8 cellular contexts compared by ENCODE assay signal in the genomic region with DNA sequence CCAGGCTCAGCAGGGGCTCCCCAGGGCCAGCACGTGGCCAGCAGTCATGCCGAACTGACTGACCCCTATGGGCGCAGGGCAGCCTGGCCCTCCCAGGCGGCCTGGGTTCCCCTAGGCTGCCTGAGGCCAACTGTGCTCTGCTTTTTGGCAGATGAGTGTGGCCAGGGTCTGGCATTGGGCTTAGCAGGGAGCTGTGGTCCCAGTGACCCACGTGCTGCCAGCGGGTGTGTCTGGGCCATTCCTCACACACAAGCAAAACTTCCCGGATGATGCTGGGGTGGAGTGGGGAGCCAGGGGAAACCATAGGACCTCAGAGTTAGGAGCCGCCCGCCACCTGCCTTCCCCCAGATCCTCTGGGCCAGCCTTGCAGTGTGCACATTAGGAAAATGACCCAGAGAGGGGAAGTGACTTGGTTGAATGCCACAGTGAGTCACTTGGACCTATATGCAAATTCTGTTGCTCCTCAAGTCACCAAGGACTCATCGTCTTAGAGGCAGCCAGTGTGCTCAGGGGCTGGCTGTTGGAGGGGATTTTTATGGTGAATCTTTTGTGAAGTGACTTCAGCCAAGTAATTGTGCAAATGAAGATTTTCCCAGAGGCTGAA. TPM values are rescaled to one million over a fixed set of nuclear protein-coding genes. Genes with fewer than 3 reads are reported as not detected.
DNase-seq lines count a peak whose midpoint lies in the region; ATAC-seq and TF ChIP-seq lines count a peak whose summit lies in the region.

No MANE protein-coding gene starts in this region.

- H3K4me1 ChIP-seq in esophagus (ENCODE audit: control insufficient read depth in 2 of 2, insufficient read depth in 2 of 2, low read length in 1 of 2): peaks cover 7 to 20% of the 10 kb centered on the region in 2 donors

- H3K27me3 ChIP-seq in esophagus (ENCODE audit: control insufficient read depth in 1 of 2, insufficient read depth in 2 of 2, low read length in 2 of 2): no peaks in the 10 kb centered on the region

- TF ChIP-seq CTCF in CD14-positive monocyte (IDR thresholded peaks at IDR 0.05): no peak
- no peak for TF ChIP-seq CTCF in coronary artery (IDR thresholded peaks at IDR 0.05)

- H3K36me3 Mint-ChIP-seq in CD14-positive monocyte: peaks cover 32 to 47% of the 10 kb centered on the region in 2 donors
- H3K36me3 Mint-ChIP-seq in stimulated activated naive CD8-positive, alpha-beta T cell treated with anti-CD3 and anti-CD28 coated beads, Interleukin-15, Interleukin-2, amounts not matched to agents 100 ng/mL and 50 ng/mL, for 24 hours (ENCODE audit: low read depth): peaks cover 42% of the 10 kb centered on the region

- intact Hi-C loops in CD14-positive monocyte (cut with micrococcal nuclease): loop anchor here (1.0 to 5.0 kb wide), 6 partner anchors 31 to 107 kb away; no protein-coding TSS in a partner anchor

- H3K27ac Mint-ChIP-seq in CD14-positive monocyte: peak overlapping the region; percentile 98 to 100 (median 100)
- peak overlapping the region; percentile 100 for H3K27ac Mint-ChIP-seq in stimulated activated naive CD8-positive, alpha-beta T cell treated with anti-CD3 and anti-CD28 coated beads, Interleukin-15, Interleukin-2, amounts not matched to agents 100 ng/mL and 50 ng/mL, for 24 hours

- H3K27me3 Mint-ChIP-seq in CD14-positive monocyte (ENCODE audit: low read depth in 3 of 3): peaks cover 0 to 2% (median 0%) of the 10 kb centered on the region in 3 donors
- no peaks in the 10 kb centered on the region for H3K27me3 Mint-ChIP-seq in stimulated activated naive CD8-positive, alpha-beta T cell treated with anti-CD3 and anti-CD28 coated beads, Interleukin-15, Interleukin-2, amounts not matched to agents 100 ng/mL and 50 ng/mL, for 24 hours

- H3K9me3 ChIP-seq in esophagus (ENCODE audit: control insufficient read depth in 2 of 2, insufficient read depth in 1 of 2, low read depth in 1 of 2, low read length in 1 of 2): no peaks in the 10 kb centered on the region

- peak overlapping the region; percentile 63 to 81 for H3K4me3 Mint-ChIP-seq in CD14-positive monocyte
- H3K4me3 Mint-ChIP-seq in stimulated activated naive CD8-positive, alpha-beta T cell treated with anti-CD3 and anti-CD28 coated beads, Interleukin-15, Interleukin-2, amounts not matched to agents 100 ng/mL and 50 ng/mL, for 24 hours: peak overlapping the region; percentile 82

- peaks cover 87% of the 10 kb centered on the region for H3K4me1 Mint-ChIP-seq in CD14-positive monocyte
- H3K4me1 Mint-ChIP-seq in stimulated activated naive CD8-positive, alpha-beta T cell treated with anti-CD3 and anti-CD28 coated beads, Interleukin-15, Interleukin-2, amounts not matched to agents 100 ng/mL and 50 ng/mL, for 24 hours (ENCODE audit: low read depth): peaks cover 99% of the 10 kb centered on the region

- H3K4me3 ChIP-seq in esophagus (ENCODE audit: low read depth in 1 of 2, low read length in 2 of 2) (no peak overlapping the region), coronary artery (no peak overlapping the region)

- 61 to 74% methylated on average over 10 of the region's 10 CpGs for WGBS in esophagus, 2 donors

- H3K9me3 Mint-ChIP-seq in CD14-positive monocyte: no peaks in the 10 kb centered on the region
- no peaks in the 10 kb centered on the region for H3K9me3 Mint-ChIP-seq in stimulated activated naive CD8-positive, alpha-beta T cell treated with anti-CD3 and anti-CD28 coated beads, Interleukin-15, Interleukin-2, amounts not matched to agents 100 ng/mL and 50 ng/mL, for 24 hours

- no peaks in the 10 kb centered on the region for H3K36me3 ChIP-seq in esophagus (ENCODE audit: control insufficient read depth in 2 of 2, insufficient read depth in 2 of 2, low read length in 1 of 2)

- peak; percentile 62 for ATAC-seq in GM18907 (IDR thresholded peaks at IDR 0.05; ENCODE audit: unreplicated experiment)
- peak; percentile 52 for ATAC-seq in HG03060 (IDR thresholded peaks at IDR 0.05; ENCODE audit: low read depth, unreplicated experiment)

- peak overlapping the region; percentile 5 to 43 for H3K27ac ChIP-seq in esophagus (ENCODE audit: low read depth in 2 of 2, low read length in 1 of 2)
- H3K27ac ChIP-seq in coronary artery: peak overlapping the region in 1 of 2 donors; percentile 68

- DNase-seq in CD14-positive monocyte (ENCODE audit: low spot score) (peak; percentile 90), SIG-M5 treated with dmso at 0.1 percent for 504 hours (lab: John Stamatoyannopoulos, UW; ENCODE audit: unreplicated experiment) (peak; percentile 86), ecto neural progenitor cell (ENCODE audit: low spot score) (no peak), coronary artery (ENCODE audit: low spot score) (no peak)

RNA-seq across cellular contexts. Expression of gene ADORA2A, which starts 6.6 kb away (rescaled TPM):
- polyA plus RNA-seq in CD14-positive monocyte (1 to 10 TPM; 5.8 to 6.5 TPM), esophagus (under 1 TPM; 0.72 to 0.92 TPM)

Comparison
In these comparisons a context has a peak if more than half of its experiments do, and no peak if none do; other contexts are left out.
1. DNase-seq: peak in CD14-positive monocyte (single experiment) and SIG-M5 treated with dmso at 0.1 percent for 504 hours (single experiment); none in ecto neural progenitor cell (single experiment) and coronary artery (single experiment).